Comparison of ENCODE assay signal across 1 cellular context in genomic region chr20:9532069-9532809, GRCh38.
TF ChIP-seq lines count a peak whose summit lies in the region.

No MANE protein-coding gene starts in this region.

TF ChIP-seq in GM23338, 12 proteins besides CTCF, POLR2A, EP300 and RAD21 (continued from another document):
- no peak for TF ChIP-seq REST (IDR thresholded peaks at IDR 0.05; ENCODE audit: unreplicated experiment)
- no peak for TF ChIP-seq JUNB (IDR thresholded peaks at IDR 0.05; ENCODE audit: unreplicated experiment)
- TF ChIP-seq ZNF331 (CRISPR knock-in tag; IDR thresholded peaks at IDR 0.05; ENCODE audit: low read depth), result no peak
- TF ChIP-seq EZH2phosphoT487 (IDR thresholded peaks at IDR 0.05; ENCODE audit: unreplicated experiment), result no peak
- no peak for TF ChIP-seq EZH2 (IDR thresholded peaks at IDR 0.05; ENCODE audit: low read depth, unreplicated experiment)
- no peak for TF ChIP-seq STAT1 (IDR thresholded peaks at IDR 0.05; ENCODE audit: unreplicated experiment)
